Comparison of ENCODE assay signal across 1 cellular context in genomic region chr10:27099916-27100799, GRCh38.
TF ChIP-seq lines count a peak whose summit lies in the region.

Gene ANKRD26, minus strand, starts transcription at chr10:27100494. Its CDS starts 168 bp downstream, at chr10:27100326.

TF ChIP-seq in K562, 482 proteins besides CTCF, POLR2A, EP300 and RAD21 (continued from another document and continues in another):
- TF ChIP-seq, protein P1, sequence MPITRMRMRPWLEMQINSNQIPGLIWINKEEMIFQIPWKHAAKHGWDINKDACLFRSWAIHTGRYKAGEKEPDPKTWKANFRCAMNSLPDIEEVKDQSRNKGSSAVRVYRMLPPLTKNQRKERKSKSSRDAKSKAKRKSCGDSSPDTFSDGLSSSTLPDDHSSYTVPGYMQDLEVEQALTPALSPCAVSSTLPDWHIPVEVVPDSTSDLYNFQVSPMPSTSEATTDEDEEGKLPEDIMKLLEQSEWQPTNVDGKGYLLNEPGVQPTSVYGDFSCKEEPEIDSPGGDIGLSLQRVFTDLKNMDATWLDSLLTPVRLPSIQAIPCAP (CRISPR knock-in tag; IDR thresholded peaks at IDR 0.05; ENCODE audit: borderline replicate concordance): no peak
- no peak for TF ChIP-seq ZNF3 (CRISPR knock-in tag; IDR thresholded peaks at IDR 0.05)
- TF ChIP-seq ZHX1 (conservative IDR thresholded peaks at IDR 0.05; ENCODE audit: low read length): no peak
- TF ChIP-seq KDM4B (IDR thresholded peaks at IDR 0.05; ENCODE audit: borderline replicate concordance in 2 of 2, low read depth in 1 of 2): no peak
- peak; percentile 68 for TF ChIP-seq RB1 (IDR thresholded peaks at IDR 0.05; ENCODE audit: low read depth)
- TF ChIP-seq TRIM24 (IDR thresholded peaks at IDR 0.05): peak in 1 of 2 experiments; percentile 20; a peak in 1 of 4 replicates
- no peak for TF ChIP-seq ZNF280A (IDR thresholded peaks at IDR 0.05; ENCODE audit: low read depth, partially characterized antibody)
- TF ChIP-seq ZFP1 (CRISPR knock-in tag; IDR thresholded peaks at IDR 0.05): no peak
- no peak for TF ChIP-seq ELK3 (CRISPR knock-in tag; IDR thresholded peaks at IDR 0.05)
- no peak for TF ChIP-seq MAFF (IDR thresholded peaks at IDR 0.05; ENCODE audit: low read length)
- peak; percentile 100 for TF ChIP-seq POLR2B (IDR thresholded peaks at IDR 0.05; ENCODE audit: low read depth, partially characterized antibody)
- peak; percentile 100 for TF ChIP-seq MEIS2 (IDR thresholded peaks at IDR 0.05; ENCODE audit: partially characterized antibody)
- TF ChIP-seq ZNF408 (CRISPR knock-in tag; IDR thresholded peaks at IDR 0.05; ENCODE audit: low read depth): no peak
- TF ChIP-seq CHD1 (IDR thresholded peaks at IDR 0.05; ENCODE audit: low read length): peak; percentile 65
- no peak for TF ChIP-seq TAF15 (IDR thresholded peaks at IDR 0.05; ENCODE audit: low read depth, low read length)
- no peak for TF ChIP-seq CLOCK (CRISPR knock-in tag; IDR thresholded peaks at IDR 0.05; ENCODE audit: borderline replicate concordance)
- TF ChIP-seq ZNF23 (CRISPR knock-in tag; IDR thresholded peaks at IDR 0.05): no peak
- no peak for TF ChIP-seq POLR2H (tag; IDR thresholded peaks at IDR 0.05; ENCODE audit: low read depth)
- TF ChIP-seq, protein P2, sequence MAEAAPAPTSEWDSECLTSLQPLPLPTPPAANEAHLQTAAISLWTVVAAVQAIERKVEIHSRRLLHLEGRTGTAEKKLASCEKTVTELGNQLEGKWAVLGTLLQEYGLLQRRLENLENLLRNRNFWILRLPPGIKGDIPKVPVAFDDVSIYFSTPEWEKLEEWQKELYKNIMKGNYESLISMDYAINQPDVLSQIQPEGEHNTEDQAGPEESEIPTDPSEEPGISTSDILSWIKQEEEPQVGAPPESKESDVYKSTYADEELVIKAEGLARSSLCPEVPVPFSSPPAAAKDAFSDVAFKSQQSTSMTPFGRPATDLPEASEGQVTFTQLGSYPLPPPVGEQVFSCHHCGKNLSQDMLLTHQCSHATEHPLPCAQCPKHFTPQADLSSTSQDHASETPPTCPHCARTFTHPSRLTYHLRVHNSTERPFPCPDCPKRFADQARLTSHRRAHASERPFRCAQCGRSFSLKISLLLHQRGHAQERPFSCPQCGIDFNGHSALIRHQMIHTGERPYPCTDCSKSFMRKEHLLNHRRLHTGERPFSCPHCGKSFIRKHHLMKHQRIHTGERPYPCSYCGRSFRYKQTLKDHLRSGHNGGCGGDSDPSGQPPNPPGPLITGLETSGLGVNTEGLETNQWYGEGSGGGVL (CRISPR knock-in tag; IDR thresholded peaks at IDR 0.05): no peak
- TF ChIP-seq, protein P3, sequence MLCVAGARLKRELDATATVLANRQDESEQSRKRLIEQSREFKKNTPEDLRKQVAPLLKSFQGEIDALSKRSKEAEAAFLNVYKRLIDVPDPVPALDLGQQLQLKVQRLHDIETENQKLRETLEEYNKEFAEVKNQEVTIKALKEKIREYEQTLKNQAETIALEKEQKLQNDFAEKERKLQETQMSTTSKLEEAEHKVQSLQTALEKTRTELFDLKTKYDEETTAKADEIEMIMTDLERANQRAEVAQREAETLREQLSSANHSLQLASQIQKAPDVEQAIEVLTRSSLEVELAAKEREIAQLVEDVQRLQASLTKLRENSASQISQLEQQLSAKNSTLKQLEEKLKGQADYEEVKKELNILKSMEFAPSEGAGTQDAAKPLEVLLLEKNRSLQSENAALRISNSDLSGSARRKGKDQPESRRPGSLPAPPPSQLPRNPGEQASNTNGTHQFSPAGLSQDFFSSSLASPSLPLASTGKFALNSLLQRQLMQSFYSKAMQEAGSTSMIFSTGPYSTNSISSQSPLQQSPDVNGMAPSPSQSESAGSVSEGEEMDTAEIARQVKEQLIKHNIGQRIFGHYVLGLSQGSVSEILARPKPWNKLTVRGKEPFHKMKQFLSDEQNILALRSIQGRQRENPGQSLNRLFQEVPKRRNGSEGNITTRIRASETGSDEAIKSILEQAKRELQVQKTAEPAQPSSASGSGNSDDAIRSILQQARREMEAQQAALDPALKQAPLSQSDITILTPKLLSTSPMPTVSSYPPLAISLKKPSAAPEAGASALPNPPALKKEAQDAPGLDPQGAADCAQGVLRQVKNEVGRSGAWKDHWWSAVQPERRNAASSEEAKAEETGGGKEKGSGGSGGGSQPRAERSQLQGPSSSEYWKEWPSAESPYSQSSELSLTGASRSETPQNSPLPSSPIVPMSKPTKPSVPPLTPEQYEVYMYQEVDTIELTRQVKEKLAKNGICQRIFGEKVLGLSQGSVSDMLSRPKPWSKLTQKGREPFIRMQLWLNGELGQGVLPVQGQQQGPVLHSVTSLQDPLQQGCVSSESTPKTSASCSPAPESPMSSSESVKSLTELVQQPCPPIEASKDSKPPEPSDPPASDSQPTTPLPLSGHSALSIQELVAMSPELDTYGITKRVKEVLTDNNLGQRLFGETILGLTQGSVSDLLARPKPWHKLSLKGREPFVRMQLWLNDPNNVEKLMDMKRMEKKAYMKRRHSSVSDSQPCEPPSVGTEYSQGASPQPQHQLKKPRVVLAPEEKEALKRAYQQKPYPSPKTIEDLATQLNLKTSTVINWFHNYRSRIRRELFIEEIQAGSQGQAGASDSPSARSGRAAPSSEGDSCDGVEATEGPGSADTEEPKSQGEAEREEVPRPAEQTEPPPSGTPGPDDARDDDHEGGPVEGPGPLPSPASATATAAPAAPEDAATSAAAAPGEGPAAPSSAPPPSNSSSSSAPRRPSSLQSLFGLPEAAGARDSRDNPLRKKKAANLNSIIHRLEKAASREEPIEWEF (CRISPR knock-in tag; IDR thresholded peaks at IDR 0.05): no peak
- TF ChIP-seq ZNF77 (CRISPR knock-in tag; IDR thresholded peaks at IDR 0.05): no peak
- TF ChIP-seq HNRNPLL (IDR thresholded peaks at IDR 0.05; ENCODE audit: low read depth, low read length, poor library complexity, severe bottlenecking): peak; percentile 57
- no peak for TF ChIP-seq JUNB (CRISPR knock-in tag; conservative IDR thresholded peaks at IDR 0.05)
- no peak for TF ChIP-seq SNAPC5 (CRISPR knock-in tag; IDR thresholded peaks at IDR 0.05)
- no peak for TF ChIP-seq HOXB6 (CRISPR knock-in tag; IDR thresholded peaks at IDR 0.05; ENCODE audit: borderline replicate concordance)
- TF ChIP-seq ZNF143 (CRISPR knock-in tag; IDR thresholded peaks at IDR 0.05): no peak
- no peak for TF ChIP-seq LARP7 (IDR thresholded peaks at IDR 0.05)
- no peak for TF ChIP-seq KHSRP (IDR thresholded peaks at IDR 0.05)
- no peak for TF ChIP-seq ZNF253 (CRISPR knock-in tag; conservative IDR thresholded peaks at IDR 0.05)
- no peak for TF ChIP-seq DIDO1 (tag; IDR thresholded peaks at IDR 0.05; ENCODE audit: low read depth)
- TF ChIP-seq ZNF263 (CRISPR knock-in tag; IDR thresholded peaks at IDR 0.05; ENCODE audit: borderline replicate concordance): no peak
- no peak for TF ChIP-seq PCBP1 (IDR thresholded peaks at IDR 0.05; ENCODE audit: low read depth, low read length, poor library complexity, severe bottlenecking)
- no peak for TF ChIP-seq ARID1B (IDR thresholded peaks at IDR 0.05)
- no peak for TF ChIP-seq NFATC3 (IDR thresholded peaks at IDR 0.05)
- TF ChIP-seq ZNF785 (CRISPR knock-in tag; IDR thresholded peaks at IDR 0.05): no peak
- TF ChIP-seq EWSR1 (IDR thresholded peaks at IDR 0.05; ENCODE audit: borderline replicate concordance, low read depth, partially characterized antibody): no peak
- TF ChIP-seq HNRNPL (IDR thresholded peaks at IDR 0.05; ENCODE audit: low read depth, low read length): no peak
- TF ChIP-seq CBFA2T3 (IDR thresholded peaks at IDR 0.05): no peak
- TF ChIP-seq MTA1 (IDR thresholded peaks at IDR 0.05; ENCODE audit: borderline replicate concordance): no peak
- TF ChIP-seq ZNF395 (CRISPR knock-in tag; IDR thresholded peaks at IDR 0.05): 0 out of 2 replicates have a peak, but pooled peaks have one; percentile 31
- TF ChIP-seq GATAD2B (IDR thresholded peaks at IDR 0.05; ENCODE audit: borderline replicate concordance): no peak
- TF ChIP-seq ZNF445 (CRISPR knock-in tag; IDR thresholded peaks at IDR 0.05; ENCODE audit: low read depth): no peak
- TF ChIP-seq U2AF2 (optimal IDR thresholded peaks at IDR 0.05; ENCODE audit: low read depth, low read length): no peak
- TF ChIP-seq ZNF764 (CRISPR knock-in tag; IDR thresholded peaks at IDR 0.05; ENCODE audit: low read depth): no peak
- TF ChIP-seq OTX1 (CRISPR knock-in tag; IDR thresholded peaks at IDR 0.05): no peak
